ENCODE assay signal across 2 cellular contexts in genomic region chr22:48605125-48605524, GRCh38.
TF ChIP-seq lines count a peak whose summit lies in the region.

No MANE protein-coding gene starts in this region.

TF ChIP-seq in HepG2, 621 proteins besides CTCF, POLR2A, EP300 and RAD21:
- TF ChIP-seq TCF12 (IDR thresholded peaks at IDR 0.05): no peak
- TF ChIP-seq TCF12 (CRISPR knock-in tag; IDR thresholded peaks at IDR 0.05): no peak
- no peak for TF ChIP-seq ZNF383 (CRISPR knock-in tag; IDR thresholded peaks at IDR 0.05; ENCODE audit: borderline replicate concordance)
- TF ChIP-seq UBTF (CRISPR knock-in tag; IDR thresholded peaks at IDR 0.05): no peak
- TF ChIP-seq ZBTB20 (CRISPR knock-in tag; IDR thresholded peaks at IDR 0.05; ENCODE audit: borderline replicate concordance, low read depth): no peak
- peak; percentile 84 for TF ChIP-seq CREB1 (IDR thresholded peaks at IDR 0.05)
- TF ChIP-seq CREB1 (CRISPR knock-in tag; IDR thresholded peaks at IDR 0.05): no peak
- TF ChIP-seq ZNF432 (CRISPR knock-in tag; IDR thresholded peaks at IDR 0.05; ENCODE audit: borderline replicate concordance): no peak
- no peak for TF ChIP-seq ATF7 (IDR thresholded peaks at IDR 0.05)
- TF ChIP-seq ATF7 (CRISPR knock-in tag; IDR thresholded peaks at IDR 0.05): no peak
- no peak for TF ChIP-seq ZSCAN20 (CRISPR knock-in tag; IDR thresholded peaks at IDR 0.05; ENCODE audit: borderline replicate concordance)
TF ChIP-seq in HepG2: peak in this region for 1.

TF ChIP-seq in K562, 482 proteins besides CTCF, POLR2A, EP300 and RAD21:
- TF ChIP-seq STAG1 (CRISPR knock-in tag; IDR thresholded peaks at IDR 0.05; ENCODE audit: borderline replicate concordance) (no peak), ETV6 (IDR thresholded peaks at IDR 0.05; ENCODE audit: borderline replicate concordance in 1 of 2, low read depth in 2 of 2, low read length in 1 of 2) (no peak), ETV6 (CRISPR knock-in tag; IDR thresholded peaks at IDR 0.05; ENCODE audit: borderline replicate concordance) (no peak), SRSF3 (IDR thresholded peaks at IDR 0.05; ENCODE audit: insufficient read depth, low read length) (no peak), ZNF518B (CRISPR knock-in tag; IDR thresholded peaks at IDR 0.05) (no peak), ZC3H4 (CRISPR knock-in tag; IDR thresholded peaks at IDR 0.05; ENCODE audit: borderline replicate concordance) (no peak), CBFB (CRISPR knock-in tag; IDR thresholded peaks at IDR 0.05) (no peak), ZBTB34 (CRISPR knock-in tag; IDR thresholded peaks at IDR 0.05) (no peak), USF2 (CRISPR knock-in tag; IDR thresholded peaks at IDR 0.05) (no peak), KLF6 (CRISPR knock-in tag; IDR thresholded peaks at IDR 0.05; ENCODE audit: borderline replicate concordance) (no peak), ATF1 (CRISPR knock-in tag; IDR thresholded peaks at IDR 0.05) (no peak), ATF1 (tag; IDR thresholded peaks at IDR 0.05) (no peak), E2F4 (CRISPR knock-in tag; IDR thresholded peaks at IDR 0.05; ENCODE audit: low read depth) (no peak), ZHX1 (conservative IDR thresholded peaks at IDR 0.05; ENCODE audit: low read length) (no peak), GATA2 (CRISPR knock-in tag; IDR thresholded peaks at IDR 0.05) (no peak), ZBED1 (IDR thresholded peaks at IDR 0.05) (no peak), NR2C1 (IDR thresholded peaks at IDR 0.05) (no peak), NR2C1 (tag; IDR thresholded peaks at IDR 0.05) (no peak), ZSCAN29 (IDR thresholded peaks at IDR 0.05) (no peak), ZFP1 (CRISPR knock-in tag; IDR thresholded peaks at IDR 0.05) (no peak), YBX1 (IDR thresholded peaks at IDR 0.05) (no peak)
